ENCODE assay signal across 1 cellular context in the genomic region with DNA sequence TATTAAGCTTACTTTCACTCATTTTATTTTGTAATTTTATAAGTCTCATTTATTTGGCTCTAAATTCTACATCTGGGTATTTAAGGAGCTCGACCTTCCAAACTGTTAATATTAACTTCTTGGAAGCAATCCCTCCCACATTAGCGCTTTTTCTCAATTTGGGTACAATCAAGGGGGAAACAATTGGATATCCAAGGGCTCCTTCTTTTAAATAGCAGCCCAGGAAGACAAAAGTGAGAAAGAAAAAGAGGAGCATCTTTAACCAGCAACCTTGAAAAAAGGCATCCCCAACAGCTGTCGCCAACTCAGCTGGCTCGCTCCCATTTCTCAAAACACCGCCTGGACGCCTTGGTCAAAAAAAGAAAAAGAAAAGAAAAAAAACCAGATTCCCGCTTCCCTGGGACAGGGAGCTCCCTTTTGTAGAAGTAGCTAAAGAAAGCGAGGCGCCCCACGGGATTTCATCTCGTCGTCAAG.
TF ChIP-seq lines count a peak whose summit lies in the region.

No MANE protein-coding gene starts in this region.

TF ChIP-seq in WTC11, 78 proteins besides CTCF, POLR2A, EP300 and RAD21 (continued from another document):
- TF ChIP-seq, protein P1, sequence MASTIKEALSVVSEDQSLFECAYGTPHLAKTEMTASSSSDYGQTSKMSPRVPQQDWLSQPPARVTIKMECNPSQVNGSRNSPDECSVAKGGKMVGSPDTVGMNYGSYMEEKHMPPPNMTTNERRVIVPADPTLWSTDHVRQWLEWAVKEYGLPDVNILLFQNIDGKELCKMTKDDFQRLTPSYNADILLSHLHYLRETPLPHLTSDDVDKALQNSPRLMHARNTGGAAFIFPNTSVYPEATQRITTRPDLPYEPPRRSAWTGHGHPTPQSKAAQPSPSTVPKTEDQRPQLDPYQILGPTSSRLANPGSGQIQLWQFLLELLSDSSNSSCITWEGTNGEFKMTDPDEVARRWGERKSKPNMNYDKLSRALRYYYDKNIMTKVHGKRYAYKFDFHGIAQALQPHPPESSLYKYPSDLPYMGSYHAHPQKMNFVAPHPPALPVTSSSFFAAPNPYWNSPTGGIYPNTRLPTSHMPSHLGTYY (CRISPR knock-in tag; IDR thresholded peaks at IDR 0.05), result no peak
- TF ChIP-seq, protein P2, sequence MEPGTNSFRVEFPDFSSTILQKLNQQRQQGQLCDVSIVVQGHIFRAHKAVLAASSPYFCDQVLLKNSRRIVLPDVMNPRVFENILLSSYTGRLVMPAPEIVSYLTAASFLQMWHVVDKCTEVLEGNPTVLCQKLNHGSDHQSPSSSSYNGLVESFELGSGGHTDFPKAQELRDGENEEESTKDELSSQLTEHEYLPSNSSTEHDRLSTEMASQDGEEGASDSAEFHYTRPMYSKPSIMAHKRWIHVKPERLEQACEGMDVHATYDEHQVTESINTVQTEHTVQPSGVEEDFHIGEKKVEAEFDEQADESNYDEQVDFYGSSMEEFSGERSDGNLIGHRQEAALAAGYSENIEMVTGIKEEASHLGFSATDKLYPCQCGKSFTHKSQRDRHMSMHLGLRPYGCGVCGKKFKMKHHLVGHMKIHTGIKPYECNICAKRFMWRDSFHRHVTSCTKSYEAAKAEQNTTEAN (CRISPR knock-in tag; IDR thresholded peaks at IDR 0.05), result no peak
- TF ChIP-seq NFATC4 (CRISPR knock-in tag; IDR thresholded peaks at IDR 0.05) (no peak), RELA (CRISPR knock-in tag; IDR thresholded peaks at IDR 0.05; ENCODE audit: borderline replicate concordance) (no peak)
- TF ChIP-seq, protein P3, sequence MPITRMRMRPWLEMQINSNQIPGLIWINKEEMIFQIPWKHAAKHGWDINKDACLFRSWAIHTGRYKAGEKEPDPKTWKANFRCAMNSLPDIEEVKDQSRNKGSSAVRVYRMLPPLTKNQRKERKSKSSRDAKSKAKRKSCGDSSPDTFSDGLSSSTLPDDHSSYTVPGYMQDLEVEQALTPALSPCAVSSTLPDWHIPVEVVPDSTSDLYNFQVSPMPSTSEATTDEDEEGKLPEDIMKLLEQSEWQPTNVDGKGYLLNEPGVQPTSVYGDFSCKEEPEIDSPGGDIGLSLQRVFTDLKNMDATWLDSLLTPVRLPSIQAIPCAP (CRISPR knock-in tag; IDR thresholded peaks at IDR 0.05), result no peak
- TF ChIP-seq, protein P4, sequence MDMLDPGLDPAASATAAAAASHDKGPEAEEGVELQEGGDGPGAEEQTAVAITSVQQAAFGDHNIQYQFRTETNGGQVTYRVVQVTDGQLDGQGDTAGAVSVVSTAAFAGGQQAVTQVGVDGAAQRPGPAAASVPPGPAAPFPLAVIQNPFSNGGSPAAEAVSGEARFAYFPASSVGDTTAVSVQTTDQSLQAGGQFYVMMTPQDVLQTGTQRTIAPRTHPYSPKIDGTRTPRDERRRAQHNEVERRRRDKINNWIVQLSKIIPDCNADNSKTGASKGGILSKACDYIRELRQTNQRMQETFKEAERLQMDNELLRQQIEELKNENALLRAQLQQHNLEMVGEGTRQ (CRISPR knock-in tag; IDR thresholded peaks at IDR 0.05), result no peak
